ENCODE assay signal across 1 cellular context in genomic region chr17:40618754-40619625, GRCh38.
TF ChIP-seq lines count a peak whose summit lies in the region.

No MANE protein-coding gene starts in this region.

TF ChIP-seq in HepG2, 621 proteins besides CTCF, POLR2A, EP300 and RAD21 (continued from another document):
- TF ChIP-seq CEBPZ (IDR thresholded peaks at IDR 0.05; ENCODE audit: low read length) (no peak), U2AF2 (IDR thresholded peaks at IDR 0.05; ENCODE audit: low read depth, low read length) (no peak), GABPA (IDR thresholded peaks at IDR 0.05; ENCODE audit: low read depth, low read length) (no peak), GABPA (CRISPR knock-in tag; IDR thresholded peaks at IDR 0.05; ENCODE audit: low read depth) (no peak; the same call in 1 of the 2 replicates), HOXA3 (CRISPR knock-in tag; IDR thresholded peaks at IDR 0.05) (peak; percentile 39; the same call in 1 of the 2 replicates), FOXA1 (IDR thresholded peaks at IDR 0.05) (no peak), FOXA1 (CRISPR knock-in tag; IDR thresholded peaks at IDR 0.05) (no peak), STAG1 (CRISPR knock-in tag; IDR thresholded peaks at IDR 0.05) (no peak), POLR2AphosphoS2 (IDR thresholded peaks at IDR 0.05; ENCODE audit: low read depth, low read length) (no peak), THRA (CRISPR knock-in tag; IDR thresholded peaks at IDR 0.05; ENCODE audit: borderline replicate concordance) (no peak), ZNF33A (CRISPR knock-in tag; IDR thresholded peaks at IDR 0.05; ENCODE audit: borderline replicate concordance) (no peak), ZNF510 (CRISPR knock-in tag; IDR thresholded peaks at IDR 0.05; ENCODE audit: low read depth) (no peak), ZNF678 (CRISPR knock-in tag; IDR thresholded peaks at IDR 0.05) (no peak), MTERF4 (CRISPR knock-in tag; IDR thresholded peaks at IDR 0.05) (no peak), SKIL (CRISPR knock-in tag; IDR thresholded peaks at IDR 0.05; ENCODE audit: borderline replicate concordance) (no peak), USF2 (IDR thresholded peaks at IDR 0.05; ENCODE audit: low read depth, low read length) (no peak), USF2 (CRISPR knock-in tag; IDR thresholded peaks at IDR 0.05; ENCODE audit: borderline replicate concordance) (no peak; the same call in 1 of the 2 replicates), ZNF878 (CRISPR knock-in tag; IDR thresholded peaks at IDR 0.05) (no peak), ZBED4 (CRISPR knock-in tag; IDR thresholded peaks at IDR 0.05; ENCODE audit: borderline replicate concordance) (peak; percentile 80; the same call in 1 of the 2 replicates), MYC (CRISPR knock-in tag; IDR thresholded peaks at IDR 0.05; ENCODE audit: borderline replicate concordance) (no peak), SIX4 (CRISPR knock-in tag; IDR thresholded peaks at IDR 0.05) (no peak), NR1H2 (CRISPR knock-in tag; IDR thresholded peaks at IDR 0.05; ENCODE audit: borderline replicate concordance, low read depth) (no peak), ZNF383 (CRISPR knock-in tag; IDR thresholded peaks at IDR 0.05; ENCODE audit: borderline replicate concordance) (no peak), ZNF317 (CRISPR knock-in tag; IDR thresholded peaks at IDR 0.05) (no peak), ATF5 (CRISPR knock-in tag; IDR thresholded peaks at IDR 0.05; ENCODE audit: low read depth) (no peak; the same call in 1 of the 2 replicates), ZSCAN25 (CRISPR knock-in tag; IDR thresholded peaks at IDR 0.05) (no peak)
TF ChIP-seq in HepG2: peak in this region for 56.
